In the genomic region with DNA sequence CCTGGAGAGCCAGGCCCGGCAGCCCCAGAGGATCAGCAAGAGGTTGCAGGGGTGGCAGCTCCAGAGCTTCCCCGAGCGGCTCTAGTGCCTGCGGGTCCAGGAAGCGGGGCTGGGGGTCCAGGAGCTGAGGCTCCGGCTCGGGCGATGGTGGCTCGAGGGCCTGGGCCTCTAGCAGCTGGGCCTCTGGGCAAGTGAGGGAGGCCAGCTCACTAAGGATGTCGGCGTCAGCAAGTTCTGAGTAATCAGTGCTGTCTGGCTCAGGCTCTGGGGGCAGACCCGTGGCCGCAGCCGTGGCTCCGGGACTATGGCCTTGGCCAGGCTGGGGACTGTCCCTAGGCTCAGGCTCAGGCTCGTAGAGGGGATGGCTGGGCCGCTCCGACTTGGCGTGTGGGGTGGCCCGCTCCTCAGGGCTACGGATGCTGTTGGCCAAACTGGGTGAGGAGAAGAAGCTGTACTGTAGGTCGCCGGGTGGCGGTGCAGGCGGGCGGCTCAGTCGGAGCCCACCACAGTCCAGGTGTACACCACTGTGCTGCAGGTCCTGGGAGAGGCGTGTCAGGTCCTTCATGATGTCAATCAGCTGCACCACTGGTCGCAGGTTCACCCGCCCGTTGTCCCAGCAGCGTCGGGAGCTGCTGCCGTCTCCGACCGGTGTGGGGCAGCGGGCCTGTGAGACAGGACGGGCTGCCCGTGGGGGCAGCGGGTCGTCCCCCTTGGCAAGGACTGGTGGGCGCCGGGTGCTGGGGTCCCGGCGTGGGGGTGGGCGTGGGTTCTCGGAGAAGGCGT, we compare ENCODE assay signal across 25 cellular contexts. TPM values are rescaled to one million over a fixed set of nuclear protein-coding genes. Genes with fewer than 3 reads are reported as not detected.
DNase-seq lines count a peak whose midpoint lies in the region; ATAC-seq and TF ChIP-seq lines count a peak whose summit lies in the region.
"Had no signal": no experiment of that assay in that cellular context is flagged by ENCODE, and none has a peak within 500 bp of the region (broad histone marks: within the 10 kb centered on the region; RNA-seq: fewer than 3 reads in every experiment).

No MANE protein-coding gene starts in this region.

- ATAC-seq in gastroesophageal sphincter (no peak), gastrocnemius medialis (no peak), GM18867 (IDR thresholded peaks at IDR 0.05; ENCODE audit: unreplicated experiment) (no peak)
- ATAC-seq: A549; CD8-positive, alpha-beta T cell; GM12878 had no signal

- H3K9me3 ChIP-seq in HEK293 (ENCODE audit: control insufficient read depth, insufficient read depth, low read depth, low read length) (no peaks in the 10 kb centered on the region), gastroesophageal sphincter (no peaks in the 10 kb centered on the region), gastrocnemius medialis (no peaks in the 10 kb centered on the region)
- H3K9me3 ChIP-seq: A549 had no signal

- TF ChIP-seq CTCF in HEK293 (tag by site-specific recombination; IDR thresholded peaks at IDR 0.05): no peak
- no peak for TF ChIP-seq CTCF in RWPE1 (conservative IDR thresholded peaks at IDR 0.05; ENCODE audit: low read depth)
- TF ChIP-seq CTCF in gastroesophageal sphincter (IDR thresholded peaks at IDR 0.05): no peak
- TF ChIP-seq CTCF in gastrocnemius medialis (IDR thresholded peaks at IDR 0.05 in 4 of 5, conservative IDR thresholded peaks at IDR 0.05 in 1 of 5): no peak

- H3K4me3 ChIP-seq in HEK293 (ENCODE audit: low read depth, low read length) (no peak overlapping the region), gastroesophageal sphincter (no peak overlapping the region), gastrocnemius medialis (no peak overlapping the region)
- H3K4me3 ChIP-seq: A549, GM12878, SK-N-MC had no signal

- intact Hi-C loops in gastrocnemius medialis (cut with DNase I; ENCODE audit: low total_unique reads): no loop called here

- WGBS in gastroesophageal sphincter (ENCODE audit: low coverage in 1 of 2), 2 donors: 94% methylated on average over 6 of the region's 48 CpGs; no CpG with 5 or more reads in 1 of the 2 donors

- H3K27ac ChIP-seq in HEK293 (ENCODE audit: extremely low read depth, low read depth, low read length) (no peak overlapping the region), RWPE1 (peak overlapping the region; percentile 10; the same call in 1 of the 2 replicates), gastroesophageal sphincter (peak overlapping the region in 3 of 4 donors; percentile 3 to 93 (median 27)), gastrocnemius medialis (peak overlapping the region in 3 of 4 donors; percentile 23 to 100 (median 100))
- H3K27ac ChIP-seq: A549, C4-2B, HL-60, SK-N-MC had no signal

- POLR2A ChIA-PET in HEK293 (lab: Yijun Ruan, JAX) (no interaction called here), RWPE1 (lab: Yijun Ruan, JAX; ENCODE audit: low non-redundant PET) (no interaction called here)

- TF ChIP-seq POLR2A in gastroesophageal sphincter (IDR thresholded peaks at IDR 0.05) (no peak), gastrocnemius medialis (IDR thresholded peaks at IDR 0.05) (no peak)

- in situ Hi-C loops in gastrocnemius medialis (cut with MboI; ENCODE audit: low sequenced_read_pairs in 4 of 4): loop anchor here in 2 of 4 donors (5.0 to 10.0 kb wide), 2 partner anchors 53 to 56 kb away; partner anchors contain the start of gene AHDC1 (in 1 of the 2)

- H3K27me3 ChIP-seq in gastroesophageal sphincter (no peaks in the 10 kb centered on the region), gastrocnemius medialis (no peaks in the 10 kb centered on the region)

- H3K4me1 ChIP-seq in HEK293 (ENCODE audit: control insufficient read depth, insufficient read depth, low read length) (no peaks in the 10 kb centered on the region), gastroesophageal sphincter (peaks cover 9 to 53% (median 32%) of the 10 kb centered on the region in 3 donors), gastrocnemius medialis (peaks cover 17 to 19% of the 10 kb centered on the region in 2 donors)

- no peak for TF ChIP-seq EP300 in gastroesophageal sphincter (IDR thresholded peaks at IDR 0.05)

- CTCF ChIA-PET in HEK293 (lab: Yijun Ruan, JAX) (no interaction called here), RWPE1 (lab: Yijun Ruan, JAX) (interaction anchor here (1.0 kb wide), 1 partner anchor 77 kb away, joined by 3 read pairs; no protein-coding TSS in a partner anchor)

- H3K36me3 ChIP-seq in HEK293 (ENCODE audit: control insufficient read depth in 2 of 2, insufficient read depth in 1 of 2, low read length in 2 of 2) (peaks cover 0 to 73% of the 10 kb centered on the region in 2 experiments; a peak in 2 of 3 replicates), gastroesophageal sphincter (peaks cover 0 to 69% of the 10 kb centered on the region in 2 donors), gastrocnemius medialis (peaks cover 0 to 51% of the 10 kb centered on the region in 2 donors)

- DNase-seq in RWPE1 (ENCODE audit: low spot score) (no peak), gastrocnemius medialis (no peak), HuH-7.5 (ENCODE audit: low spot score) (no peak), ecto neural progenitor cell (ENCODE audit: low spot score) (no peak)
- DNase-seq: CD8-positive, alpha-beta T cell; DMS 273 treated with DMSO at 0.1 percent for 48 hours; DMS79; EL; GDM1; HCEC 1CT; KG1; MM.1S; NCI-H2029 treated with DMSO at 0.1 percent for 48 hours; NCI-H2227 treated with DMSO at 0.1 percent for 48 hours; NCI-H69; RPMI8226; SIG-M5 had no signal

TF ChIP-seq in HEK293, 187 proteins besides CTCF, POLR2A, EP300 and RAD21:
- TF ChIP-seq, protein P1, sequence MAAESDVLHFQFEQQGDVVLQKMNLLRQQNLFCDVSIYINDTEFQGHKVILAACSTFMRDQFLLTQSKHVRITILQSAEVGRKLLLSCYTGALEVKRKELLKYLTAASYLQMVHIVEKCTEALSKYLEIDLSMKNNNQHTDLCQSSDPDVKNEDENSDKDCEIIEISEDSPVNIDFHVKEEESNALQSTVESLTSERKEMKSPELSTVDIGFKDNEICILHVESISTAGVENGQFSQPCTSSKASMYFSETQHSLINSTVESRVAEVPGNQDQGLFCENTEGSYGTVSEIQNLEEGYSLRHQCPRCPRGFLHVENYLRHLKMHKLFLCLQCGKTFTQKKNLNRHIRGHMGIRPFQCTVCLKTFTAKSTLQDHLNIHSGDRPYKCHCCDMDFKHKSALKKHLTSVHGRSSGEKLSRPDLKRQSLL (tag by site-specific recombination; IDR thresholded peaks at IDR 0.05): peak; percentile 77
- TF ChIP-seq YY2 (tag by site-specific recombination; IDR thresholded peaks at IDR 0.05): no peak

RNA-seq across cellular contexts. Expression of gene AHDC1, which starts 52.6 kb away (rescaled TPM):
- total RNA-seq in gastroesophageal sphincter (10 to 100 TPM; 18.2 to 50.3 (median 27.7) TPM), gastrocnemius medialis (10 to 100 TPM; 22.2 to 57.9 (median 35.2) TPM)
